In genomic region chr10:54653518-54653917, GRCh38 we compare ENCODE assay signal across 28 cellular contexts.
"Had no signal": no experiment of that assay in that cellular context is flagged by ENCODE, and none has a peak within 500 bp of the region (broad histone marks: within the 10 kb centered on the region; RNA-seq: fewer than 3 reads in every experiment).

No MANE protein-coding gene starts in this region.

- H3K4me1 Mint-ChIP-seq: stimulated activated effector memory CD8-positive, alpha-beta T cell treated with anti-CD3 and anti-CD28 coated beads, Interleukin-12 subunit alpha, Interleukin-12 subunit beta, amount 100 ng/mL, for 72 hours; stimulated activated memory B cell treated with anti-CD40 and anti-IgM and Interleukin-4, amounts not matched to agents 10 μg/mL and 1 μg/mL and 100 μg/mL, for 72 hours; stimulated activated naive B cell treated with anti-CD40 and anti-IgM and Interleukin-4, amounts not matched to agents 10 μg/mL and 1 μg/mL and 100 μg/mL, for 72 hours had no signal

- ATAC-seq: stimulated activated effector memory CD8-positive, alpha-beta T cell treated with anti-CD3 and anti-CD28 coated beads, Interleukin-12 subunit alpha, Interleukin-12 subunit beta, amount 100 ng/mL, for 72 hours; stimulated activated memory B cell treated with anti-CD40 and anti-IgM and Interleukin-4, amounts not matched to agents 10 μg/mL and 1 μg/mL and 100 μg/mL, for 72 hours; stimulated activated naive B cell treated with anti-CD40 and anti-IgM and Interleukin-4, amounts not matched to agents 10 μg/mL and 1 μg/mL and 100 μg/mL, for 72 hours; stimulated activated naive CD8-positive, alpha-beta T cell treated with anti-CD3 and anti-CD28 coated beads, Interleukin-15, Interleukin-2, amounts not matched to agents 100 U/mL and 50 U/mL, for 24 hours; upper lobe of right lung had no signal

- H3K27ac Mint-ChIP-seq: stimulated activated effector memory CD8-positive, alpha-beta T cell treated with anti-CD3 and anti-CD28 coated beads, Interleukin-12 subunit alpha, Interleukin-12 subunit beta, amount 100 ng/mL, for 72 hours; stimulated activated memory B cell treated with anti-CD40 and anti-IgM and Interleukin-4, amounts not matched to agents 10 μg/mL and 1 μg/mL and 100 μg/mL, for 72 hours; stimulated activated naive B cell treated with anti-CD40 and anti-IgM and Interleukin-4, amounts not matched to agents 10 μg/mL and 1 μg/mL and 100 μg/mL, for 72 hours; stimulated activated naive CD8-positive, alpha-beta T cell treated with anti-CD3 and anti-CD28 coated beads, Interleukin-15, Interleukin-2, amounts not matched to agents 100 ng/mL and 50 ng/mL, for 24 hours; type B pancreatic cell had no signal

- H3K9me3 ChIP-seq: suprapubic skin, testis, thoracic aorta, thyroid gland, tibial artery, transverse colon, upper lobe of left lung, upper lobe of right lung, uterus, vagina had no signal

- H3K27me3 Mint-ChIP-seq: stimulated activated memory B cell treated with anti-CD40 and anti-IgM and Interleukin-4, amounts not matched to agents 10 μg/mL and 1 μg/mL and 100 μg/mL, for 72 hours; stimulated activated naive B cell treated with anti-CD40 and anti-IgM and Interleukin-4, amounts not matched to agents 10 μg/mL and 1 μg/mL and 100 μg/mL, for 72 hours; stimulated activated naive CD8-positive, alpha-beta T cell treated with anti-CD3 and anti-CD28 coated beads, Interleukin-15, Interleukin-2, amounts not matched to agents 100 ng/mL and 50 ng/mL, for 24 hours; type B pancreatic cell had no signal

- DNase-seq: stimulated activated CD4-positive, alpha-beta T cell treated with anti-CD3 and anti-CD28 coated beads, Interleukin-2, amount 100 ng/mL, for 48 hours; stimulated activated CD4-positive, alpha-beta T cell treated with anti-CD3 and anti-CD28 coated beads, Interleukin-4, amount 100 ng/mL, for 1 hour; stimulated activated CD4-positive, alpha-beta T cell treated with anti-CD3 and anti-CD28 coated beads, Interleukin-4, amount 100 ng/mL, for 24 hours; stimulated activated CD4-positive, alpha-beta T cell treated with anti-CD3 and anti-CD28 coated beads, Interleukin-4, amount 100 ng/mL, for 4 hours; stimulated activated CD8-positive, alpha-beta memory T cell treated with anti-CD3 and anti-CD28 coated beads, Interleukin-4, amount 100 ng/mL, for 48 hours; stimulated activated naive B cell treated with anti-CD40 and anti-IgM and Interleukin-4, amounts not matched to agents 10 μg/mL and 1 μg/mL and 100 μg/mL, for 72 hours; stimulated activated naive CD4-positive, alpha-beta T cell; stimulated activated naive CD4-positive, alpha-beta T cell treated with Interleukin-2 at 50 U/mL for 16 hours; stimulated activated naive CD8-positive, alpha-beta T cell treated with anti-CD3 and anti-CD28 coated beads, Interleukin-15, Interleukin-2, amounts not matched to agents 100 U/mL and 50 U/mL, for 24 hours; stomach; substantia nigra; testis; thyroid gland; tibial artery; transverse colon; trophoblast cell; upper lobe of left lung; upper lobe of right lung; uterus had no signal

- H3K4me3 ChIP-seq: stomach, suprapubic skin, testis, thoracic aorta, thyroid gland, tibial artery, tibial nerve, transverse colon, upper lobe of left lung, upper lobe of right lung, uterus, vagina had no signal

- H3K4me1 ChIP-seq: stomach, suprapubic skin, testis, thyroid gland, tibial artery, tibial nerve, transverse colon, upper lobe of left lung, upper lobe of right lung, uterus, vagina had no signal

- H3K27ac ChIP-seq: stomach, suprapubic skin, testis, thoracic aorta, thyroid gland, tibial artery, tibial nerve, transverse colon, upper lobe of left lung, upper lobe of right lung, uterus, vagina had no signal

- H3K4me3 Mint-ChIP-seq: stimulated activated effector memory CD8-positive, alpha-beta T cell treated with anti-CD3 and anti-CD28 coated beads, Interleukin-12 subunit alpha, Interleukin-12 subunit beta, amount 100 ng/mL, for 72 hours; stimulated activated memory B cell treated with anti-CD40 and anti-IgM and Interleukin-4, amounts not matched to agents 10 μg/mL and 1 μg/mL and 100 μg/mL, for 72 hours; stimulated activated naive B cell treated with anti-CD40 and anti-IgM and Interleukin-4, amounts not matched to agents 10 μg/mL and 1 μg/mL and 100 μg/mL, for 72 hours; stimulated activated naive CD8-positive, alpha-beta T cell treated with anti-CD3 and anti-CD28 coated beads, Interleukin-15, Interleukin-2, amounts not matched to agents 100 ng/mL and 50 ng/mL, for 24 hours; type B pancreatic cell had no signal

- FAIRE-seq: urothelium cell line had no signal

- H3K27me3 ChIP-seq: stomach, suprapubic skin, testis, thyroid gland, tibial artery, tibial nerve, transverse colon, upper lobe of left lung, upper lobe of right lung, uterus, vagina had no signal

- H3K36me3 ChIP-seq: stomach, suprapubic skin, thoracic aorta, thyroid gland, tibial artery, tibial nerve, transverse colon, upper lobe of left lung, upper lobe of right lung, uterus, vagina had no signal
